In the genomic region with DNA sequence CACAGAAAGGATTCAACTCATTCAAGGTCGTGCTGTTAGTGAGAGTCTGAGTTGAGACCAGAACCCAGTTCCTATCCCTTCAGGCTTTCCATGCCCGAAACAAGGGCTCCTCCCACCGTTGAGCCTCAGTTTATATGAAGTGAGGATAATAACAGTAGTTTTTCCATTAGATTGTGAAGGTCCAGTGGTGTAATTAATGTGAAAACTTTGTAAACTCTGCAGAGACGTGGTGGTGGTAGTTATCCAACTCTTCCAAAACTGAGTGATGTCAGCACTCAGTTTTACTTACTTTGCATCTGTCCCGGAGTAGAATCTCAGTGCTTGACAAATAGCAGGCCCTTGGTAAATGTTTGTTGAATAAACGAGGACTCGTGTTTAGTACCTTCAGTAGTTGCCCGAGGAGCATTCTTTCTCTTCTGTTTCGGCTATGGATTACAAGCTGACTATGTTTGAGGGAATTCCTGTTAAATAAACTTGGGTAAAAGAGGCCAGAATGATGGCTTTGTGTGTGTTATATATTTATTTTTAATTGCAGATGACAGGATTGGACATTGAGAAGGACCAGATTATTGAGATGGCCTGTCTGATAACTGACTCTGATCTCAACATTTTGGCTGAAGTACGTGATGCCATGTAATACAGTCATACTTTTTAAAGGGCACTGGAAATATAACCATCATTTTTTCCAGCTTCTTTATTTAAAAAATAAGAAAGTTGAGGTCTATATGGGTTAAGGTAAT, we compare ENCODE assay signal across 1 cellular context.
TF ChIP-seq lines count a peak whose summit lies in the region.

No MANE protein-coding gene starts in this region.

TF ChIP-seq in GM23338, 12 proteins besides CTCF, POLR2A, EP300 and RAD21 (continued from another document):
- TF ChIP-seq ZNF462 (CRISPR knock-in tag; IDR thresholded peaks at IDR 0.05) (no peak), ETS1 (IDR thresholded peaks at IDR 0.05) (no peak), JUNB (IDR thresholded peaks at IDR 0.05; ENCODE audit: unreplicated experiment) (no peak), POLR2AphosphoS5 (IDR thresholded peaks at IDR 0.05; ENCODE audit: low read depth) (no peak)
TF ChIP-seq in GM23338: peak in this region for 0.
